1 cellular context compared by ENCODE assay signal in genomic region chr17:7407033-7407432, GRCh38.
TF ChIP-seq lines count a peak whose summit lies in the region.

No MANE protein-coding gene starts in this region.

TF ChIP-seq in GM23338, 12 proteins besides CTCF, POLR2A, EP300 and RAD21 (continued from another document):
- TF ChIP-seq ZNF462 (CRISPR knock-in tag; IDR thresholded peaks at IDR 0.05) (no peak), ZNF331 (CRISPR knock-in tag; IDR thresholded peaks at IDR 0.05; ENCODE audit: low read depth) (no peak), ZNF114 (CRISPR knock-in tag; IDR thresholded peaks at IDR 0.05) (no peak), CREB1 (CRISPR knock-in tag; IDR thresholded peaks at IDR 0.05; ENCODE audit: low read depth) (no peak), POLR2AphosphoS5 (IDR thresholded peaks at IDR 0.05; ENCODE audit: low read depth) (no peak), NANOG (IDR thresholded peaks at IDR 0.05; ENCODE audit: borderline replicate concordance) (no peak), STAT1 (IDR thresholded peaks at IDR 0.05; ENCODE audit: unreplicated experiment) (no peak)
- TF ChIP-seq, protein P1, sequence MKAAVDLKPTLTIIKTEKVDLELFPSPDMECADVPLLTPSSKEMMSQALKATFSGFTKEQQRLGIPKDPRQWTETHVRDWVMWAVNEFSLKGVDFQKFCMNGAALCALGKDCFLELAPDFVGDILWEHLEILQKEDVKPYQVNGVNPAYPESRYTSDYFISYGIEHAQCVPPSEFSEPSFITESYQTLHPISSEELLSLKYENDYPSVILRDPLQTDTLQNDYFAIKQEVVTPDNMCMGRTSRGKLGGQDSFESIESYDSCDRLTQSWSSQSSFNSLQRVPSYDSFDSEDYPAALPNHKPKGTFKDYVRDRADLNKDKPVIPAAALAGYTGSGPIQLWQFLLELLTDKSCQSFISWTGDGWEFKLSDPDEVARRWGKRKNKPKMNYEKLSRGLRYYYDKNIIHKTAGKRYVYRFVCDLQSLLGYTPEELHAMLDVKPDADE (IDR thresholded peaks at IDR 0.05): no peak
